2 cellular contexts compared by ENCODE assay signal in the genomic region with DNA sequence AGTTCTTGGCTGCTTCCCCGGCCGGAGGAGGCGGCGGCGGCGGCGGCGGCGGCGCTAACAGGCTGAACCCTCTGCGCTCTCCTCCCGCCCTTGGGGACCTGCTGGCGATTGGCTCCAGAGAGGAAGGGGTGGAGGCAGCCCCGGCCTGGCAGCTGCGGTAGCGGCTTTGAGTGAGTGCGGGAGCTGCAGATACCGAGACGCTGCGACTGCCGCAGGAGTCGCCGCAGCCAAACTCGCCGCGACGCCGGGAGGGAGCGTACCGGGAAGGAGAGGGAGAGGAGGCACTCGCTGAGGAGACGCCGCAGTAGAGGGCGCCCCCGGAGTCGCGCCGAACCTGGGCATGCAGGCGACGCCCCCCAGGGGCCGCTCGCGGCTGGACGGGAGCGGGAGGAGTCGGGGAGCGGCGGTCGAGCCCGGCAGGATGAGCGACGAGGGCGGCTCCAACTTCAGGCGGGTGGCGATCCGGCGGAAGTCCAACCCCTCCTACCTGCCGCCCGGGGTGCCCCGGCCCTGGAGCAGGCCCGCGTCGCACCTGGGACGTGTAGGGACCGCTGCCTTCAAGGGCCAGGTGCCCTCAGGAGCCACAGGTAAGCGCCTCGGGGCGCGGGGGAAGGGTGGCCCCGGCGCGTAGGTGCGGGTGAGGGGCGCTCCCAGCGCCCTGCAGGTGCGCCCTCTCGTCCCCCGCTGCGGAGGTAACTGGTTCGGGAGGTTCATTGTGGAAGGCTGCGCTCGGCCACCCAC.
A peak's percentile ranks its signal among the peaks of the same experiment; 100 is the strongest.
TF ChIP-seq lines count a peak whose summit lies in the region.

A gene (plus strand): TSS at position 186 of the 741 bp plus-strand sequence.

TF ChIP-seq in WTC11, 78 proteins besides CTCF, POLR2A, EP300 and RAD21 (continued from another document and continues in another):
- TF ChIP-seq, protein P1, sequence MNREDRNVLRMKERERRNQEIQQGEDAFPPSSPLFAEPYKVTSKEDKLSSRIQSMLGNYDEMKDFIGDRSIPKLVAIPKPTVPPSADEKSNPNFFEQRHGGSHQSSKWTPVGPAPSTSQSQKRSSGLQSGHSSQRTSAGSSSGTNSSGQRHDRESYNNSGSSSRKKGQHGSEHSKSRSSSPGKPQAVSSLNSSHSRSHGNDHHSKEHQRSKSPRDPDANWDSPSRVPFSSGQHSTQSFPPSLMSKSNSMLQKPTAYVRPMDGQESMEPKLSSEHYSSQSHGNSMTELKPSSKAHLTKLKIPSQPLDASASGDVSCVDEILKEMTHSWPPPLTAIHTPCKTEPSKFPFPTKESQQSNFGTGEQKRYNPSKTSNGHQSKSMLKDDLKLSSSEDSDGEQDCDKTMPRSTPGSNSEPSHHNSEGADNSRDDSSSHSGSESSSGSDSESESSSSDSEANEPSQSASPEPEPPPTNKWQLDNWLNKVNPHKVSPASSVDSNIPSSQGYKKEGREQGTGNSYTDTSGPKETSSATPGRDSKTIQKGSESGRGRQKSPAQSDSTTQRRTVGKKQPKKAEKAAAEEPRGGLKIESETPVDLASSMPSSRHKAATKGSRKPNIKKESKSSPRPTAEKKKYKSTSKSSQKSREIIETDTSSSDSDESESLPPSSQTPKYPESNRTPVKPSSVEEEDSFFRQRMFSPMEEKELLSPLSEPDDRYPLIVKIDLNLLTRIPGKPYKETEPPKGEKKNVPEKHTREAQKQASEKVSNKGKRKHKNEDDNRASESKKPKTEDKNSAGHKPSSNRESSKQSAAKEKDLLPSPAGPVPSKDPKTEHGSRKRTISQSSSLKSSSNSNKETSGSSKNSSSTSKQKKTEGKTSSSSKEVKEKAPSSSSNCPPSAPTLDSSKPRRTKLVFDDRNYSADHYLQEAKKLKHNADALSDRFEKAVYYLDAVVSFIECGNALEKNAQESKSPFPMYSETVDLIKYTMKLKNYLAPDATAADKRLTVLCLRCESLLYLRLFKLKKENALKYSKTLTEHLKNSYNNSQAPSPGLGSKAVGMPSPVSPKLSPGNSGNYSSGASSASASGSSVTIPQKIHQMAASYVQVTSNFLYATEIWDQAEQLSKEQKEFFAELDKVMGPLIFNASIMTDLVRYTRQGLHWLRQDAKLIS (CRISPR knock-in tag; IDR thresholded peaks at IDR 0.05; ENCODE audit: borderline replicate concordance), result no peak
- TF ChIP-seq, protein P2, sequence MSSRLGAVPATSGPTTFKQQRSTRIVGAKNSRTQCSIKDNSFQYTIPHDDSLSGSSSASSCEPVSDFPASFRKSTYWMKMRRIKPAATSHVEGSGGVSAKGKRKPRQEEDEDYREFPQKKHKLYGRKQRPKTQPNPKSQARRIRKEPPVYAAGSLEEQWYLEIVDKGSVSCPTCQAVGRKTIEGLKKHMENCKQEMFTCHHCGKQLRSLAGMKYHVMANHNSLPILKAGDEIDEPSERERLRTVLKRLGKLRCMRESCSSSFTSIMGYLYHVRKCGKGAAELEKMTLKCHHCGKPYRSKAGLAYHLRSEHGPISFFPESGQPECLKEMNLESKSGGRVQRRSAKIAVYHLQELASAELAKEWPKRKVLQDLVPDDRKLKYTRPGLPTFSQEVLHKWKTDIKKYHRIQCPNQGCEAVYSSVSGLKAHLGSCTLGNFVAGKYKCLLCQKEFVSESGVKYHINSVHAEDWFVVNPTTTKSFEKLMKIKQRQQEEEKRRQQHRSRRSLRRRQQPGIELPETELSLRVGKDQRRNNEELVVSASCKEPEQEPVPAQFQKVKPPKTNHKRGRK (CRISPR knock-in tag; IDR thresholded peaks at IDR 0.05; ENCODE audit: borderline replicate concordance), result no peak
- TF ChIP-seq GTF2I (CRISPR knock-in tag; conservative IDR thresholded peaks at IDR 0.05) (no peak), RORB (CRISPR knock-in tag; IDR thresholded peaks at IDR 0.05) (no peak), TP53 (CRISPR knock-in tag; IDR thresholded peaks at IDR 0.05) (no peak), ZNF219 (CRISPR knock-in tag; IDR thresholded peaks at IDR 0.05; ENCODE audit: borderline replicate concordance) (peak; percentile 78; the same call in 1 of the 2 replicates)
- TF ChIP-seq, protein P3, sequence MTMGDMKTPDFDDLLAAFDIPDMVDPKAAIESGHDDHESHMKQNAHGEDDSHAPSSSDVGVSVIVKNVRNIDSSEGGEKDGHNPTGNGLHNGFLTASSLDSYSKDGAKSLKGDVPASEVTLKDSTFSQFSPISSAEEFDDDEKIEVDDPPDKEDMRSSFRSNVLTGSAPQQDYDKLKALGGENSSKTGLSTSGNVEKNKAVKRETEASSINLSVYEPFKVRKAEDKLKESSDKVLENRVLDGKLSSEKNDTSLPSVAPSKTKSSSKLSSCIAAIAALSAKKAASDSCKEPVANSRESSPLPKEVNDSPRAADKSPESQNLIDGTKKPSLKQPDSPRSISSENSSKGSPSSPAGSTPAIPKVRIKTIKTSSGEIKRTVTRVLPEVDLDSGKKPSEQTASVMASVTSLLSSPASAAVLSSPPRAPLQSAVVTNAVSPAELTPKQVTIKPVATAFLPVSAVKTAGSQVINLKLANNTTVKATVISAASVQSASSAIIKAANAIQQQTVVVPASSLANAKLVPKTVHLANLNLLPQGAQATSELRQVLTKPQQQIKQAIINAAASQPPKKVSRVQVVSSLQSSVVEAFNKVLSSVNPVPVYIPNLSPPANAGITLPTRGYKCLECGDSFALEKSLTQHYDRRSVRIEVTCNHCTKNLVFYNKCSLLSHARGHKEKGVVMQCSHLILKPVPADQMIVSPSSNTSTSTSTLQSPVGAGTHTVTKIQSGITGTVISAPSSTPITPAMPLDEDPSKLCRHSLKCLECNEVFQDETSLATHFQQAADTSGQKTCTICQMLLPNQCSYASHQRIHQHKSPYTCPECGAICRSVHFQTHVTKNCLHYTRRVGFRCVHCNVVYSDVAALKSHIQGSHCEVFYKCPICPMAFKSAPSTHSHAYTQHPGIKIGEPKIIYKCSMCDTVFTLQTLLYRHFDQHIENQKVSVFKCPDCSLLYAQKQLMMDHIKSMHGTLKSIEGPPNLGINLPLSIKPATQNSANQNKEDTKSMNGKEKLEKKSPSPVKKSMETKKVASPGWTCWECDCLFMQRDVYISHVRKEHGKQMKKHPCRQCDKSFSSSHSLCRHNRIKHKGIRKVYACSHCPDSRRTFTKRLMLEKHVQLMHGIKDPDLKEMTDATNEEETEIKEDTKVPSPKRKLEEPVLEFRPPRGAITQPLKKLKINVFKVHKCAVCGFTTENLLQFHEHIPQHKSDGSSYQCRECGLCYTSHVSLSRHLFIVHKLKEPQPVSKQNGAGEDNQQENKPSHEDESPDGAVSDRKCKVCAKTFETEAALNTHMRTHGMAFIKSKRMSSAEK (CRISPR knock-in tag; IDR thresholded peaks at IDR 0.05; ENCODE audit: borderline replicate concordance), result no peak
- TF ChIP-seq, protein P4, sequence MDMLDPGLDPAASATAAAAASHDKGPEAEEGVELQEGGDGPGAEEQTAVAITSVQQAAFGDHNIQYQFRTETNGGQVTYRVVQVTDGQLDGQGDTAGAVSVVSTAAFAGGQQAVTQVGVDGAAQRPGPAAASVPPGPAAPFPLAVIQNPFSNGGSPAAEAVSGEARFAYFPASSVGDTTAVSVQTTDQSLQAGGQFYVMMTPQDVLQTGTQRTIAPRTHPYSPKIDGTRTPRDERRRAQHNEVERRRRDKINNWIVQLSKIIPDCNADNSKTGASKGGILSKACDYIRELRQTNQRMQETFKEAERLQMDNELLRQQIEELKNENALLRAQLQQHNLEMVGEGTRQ (CRISPR knock-in tag; IDR thresholded peaks at IDR 0.05), result no peak

TF ChIP-seq in HepG2, 621 proteins besides CTCF, POLR2A, EP300 and RAD21 (continued from another document and continues in another):
- TF ChIP-seq, protein P5, sequence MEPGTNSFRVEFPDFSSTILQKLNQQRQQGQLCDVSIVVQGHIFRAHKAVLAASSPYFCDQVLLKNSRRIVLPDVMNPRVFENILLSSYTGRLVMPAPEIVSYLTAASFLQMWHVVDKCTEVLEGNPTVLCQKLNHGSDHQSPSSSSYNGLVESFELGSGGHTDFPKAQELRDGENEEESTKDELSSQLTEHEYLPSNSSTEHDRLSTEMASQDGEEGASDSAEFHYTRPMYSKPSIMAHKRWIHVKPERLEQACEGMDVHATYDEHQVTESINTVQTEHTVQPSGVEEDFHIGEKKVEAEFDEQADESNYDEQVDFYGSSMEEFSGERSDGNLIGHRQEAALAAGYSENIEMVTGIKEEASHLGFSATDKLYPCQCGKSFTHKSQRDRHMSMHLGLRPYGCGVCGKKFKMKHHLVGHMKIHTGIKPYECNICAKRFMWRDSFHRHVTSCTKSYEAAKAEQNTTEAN (CRISPR knock-in tag; conservative IDR thresholded peaks at IDR 0.05), result 0 out of 2 replicates have a peak, but pooled peaks have one; percentile 25
- TF ChIP-seq ZMYM3 (CRISPR knock-in tag; IDR thresholded peaks at IDR 0.05) (peak; percentile 42; the same call in 1 of the 2 replicates), ZNF878 (CRISPR knock-in tag; IDR thresholded peaks at IDR 0.05) (peak; percentile 79; the same call in 1 of the 2 replicates), SKI (IDR thresholded peaks at IDR 0.05; ENCODE audit: partially characterized antibody) (peak; percentile 56), ZNF235 (CRISPR knock-in tag; IDR thresholded peaks at IDR 0.05; ENCODE audit: borderline replicate concordance) (peak; percentile 70; the same call in 1 of the 2 replicates), KDM3A (CRISPR knock-in tag; IDR thresholded peaks at IDR 0.05; ENCODE audit: low read depth) (peak; percentile 73; the same call in 1 of the 2 replicates), MTF2 (CRISPR knock-in tag; IDR thresholded peaks at IDR 0.05; ENCODE audit: borderline replicate concordance) (peak; percentile 79; the same call in 1 of the 2 replicates)
- TF ChIP-seq, protein P6, sequence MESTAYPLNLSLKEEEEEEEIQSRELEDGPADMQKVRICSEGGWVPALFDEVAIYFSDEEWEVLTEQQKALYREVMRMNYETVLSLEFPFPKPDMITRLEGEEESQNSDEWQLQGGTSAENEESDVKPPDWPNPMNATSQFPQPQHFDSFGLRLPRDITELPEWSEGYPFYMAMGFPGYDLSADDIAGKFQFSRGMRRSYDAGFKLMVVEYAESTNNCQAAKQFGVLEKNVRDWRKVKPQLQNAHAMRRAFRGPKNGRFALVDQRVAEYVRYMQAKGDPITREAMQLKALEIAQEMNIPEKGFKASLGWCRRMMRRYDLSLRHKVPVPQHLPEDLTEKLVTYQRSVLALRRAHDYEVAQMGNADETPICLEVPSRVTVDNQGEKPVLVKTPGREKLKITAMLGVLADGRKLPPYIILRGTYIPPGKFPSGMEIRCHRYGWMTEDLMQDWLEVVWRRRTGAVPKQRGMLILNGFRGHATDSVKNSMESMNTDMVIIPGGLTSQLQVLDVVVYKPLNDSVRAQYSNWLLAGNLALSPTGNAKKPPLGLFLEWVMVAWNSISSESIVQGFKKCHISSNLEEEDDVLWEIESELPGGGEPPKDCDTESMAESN (CRISPR knock-in tag; conservative IDR thresholded peaks at IDR 0.05), result peak; percentile 75
- TF ChIP-seq, protein P7, sequence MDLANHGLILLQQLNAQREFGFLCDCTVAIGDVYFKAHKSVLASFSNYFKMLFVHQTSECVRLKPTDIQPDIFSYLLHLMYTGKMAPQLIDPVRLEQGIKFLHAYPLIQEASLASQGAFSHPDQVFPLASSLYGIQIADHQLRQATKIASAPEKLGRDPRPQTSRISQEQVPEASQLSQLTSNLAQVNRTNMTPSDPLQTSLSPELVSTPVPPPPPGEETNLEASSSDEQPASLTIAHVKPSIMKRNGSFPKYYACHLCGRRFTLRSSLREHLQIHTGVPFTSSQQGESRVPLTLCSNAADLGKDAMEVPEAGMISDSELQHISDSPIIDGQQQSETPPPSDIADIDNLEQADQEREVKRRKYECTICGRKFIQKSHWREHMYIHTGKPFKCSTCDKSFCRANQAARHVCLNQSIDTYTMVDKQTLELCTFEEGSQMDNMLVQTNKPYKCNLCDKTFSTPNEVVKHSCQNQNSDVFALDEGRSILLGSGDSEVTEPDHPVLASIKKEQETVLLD (CRISPR knock-in tag; IDR thresholded peaks at IDR 0.05; ENCODE audit: low read depth), result peak; percentile 32; the same call in 1 of the 2 replicates
- TF ChIP-seq, protein P8, sequence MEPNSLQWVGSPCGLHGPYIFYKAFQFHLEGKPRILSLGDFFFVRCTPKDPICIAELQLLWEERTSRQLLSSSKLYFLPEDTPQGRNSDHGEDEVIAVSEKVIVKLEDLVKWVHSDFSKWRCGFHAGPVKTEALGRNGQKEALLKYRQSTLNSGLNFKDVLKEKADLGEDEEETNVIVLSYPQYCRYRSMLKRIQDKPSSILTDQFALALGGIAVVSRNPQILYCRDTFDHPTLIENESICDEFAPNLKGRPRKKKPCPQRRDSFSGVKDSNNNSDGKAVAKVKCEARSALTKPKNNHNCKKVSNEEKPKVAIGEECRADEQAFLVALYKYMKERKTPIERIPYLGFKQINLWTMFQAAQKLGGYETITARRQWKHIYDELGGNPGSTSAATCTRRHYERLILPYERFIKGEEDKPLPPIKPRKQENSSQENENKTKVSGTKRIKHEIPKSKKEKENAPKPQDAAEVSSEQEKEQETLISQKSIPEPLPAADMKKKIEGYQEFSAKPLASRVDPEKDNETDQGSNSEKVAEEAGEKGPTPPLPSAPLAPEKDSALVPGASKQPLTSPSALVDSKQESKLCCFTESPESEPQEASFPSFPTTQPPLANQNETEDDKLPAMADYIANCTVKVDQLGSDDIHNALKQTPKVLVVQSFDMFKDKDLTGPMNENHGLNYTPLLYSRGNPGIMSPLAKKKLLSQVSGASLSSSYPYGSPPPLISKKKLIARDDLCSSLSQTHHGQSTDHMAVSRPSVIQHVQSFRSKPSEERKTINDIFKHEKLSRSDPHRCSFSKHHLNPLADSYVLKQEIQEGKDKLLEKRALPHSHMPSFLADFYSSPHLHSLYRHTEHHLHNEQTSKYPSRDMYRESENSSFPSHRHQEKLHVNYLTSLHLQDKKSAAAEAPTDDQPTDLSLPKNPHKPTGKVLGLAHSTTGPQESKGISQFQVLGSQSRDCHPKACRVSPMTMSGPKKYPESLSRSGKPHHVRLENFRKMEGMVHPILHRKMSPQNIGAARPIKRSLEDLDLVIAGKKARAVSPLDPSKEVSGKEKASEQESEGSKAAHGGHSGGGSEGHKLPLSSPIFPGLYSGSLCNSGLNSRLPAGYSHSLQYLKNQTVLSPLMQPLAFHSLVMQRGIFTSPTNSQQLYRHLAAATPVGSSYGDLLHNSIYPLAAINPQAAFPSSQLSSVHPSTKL (CRISPR knock-in tag; IDR thresholded peaks at IDR 0.05), result peak; percentile 68
- TF ChIP-seq, protein P9, sequence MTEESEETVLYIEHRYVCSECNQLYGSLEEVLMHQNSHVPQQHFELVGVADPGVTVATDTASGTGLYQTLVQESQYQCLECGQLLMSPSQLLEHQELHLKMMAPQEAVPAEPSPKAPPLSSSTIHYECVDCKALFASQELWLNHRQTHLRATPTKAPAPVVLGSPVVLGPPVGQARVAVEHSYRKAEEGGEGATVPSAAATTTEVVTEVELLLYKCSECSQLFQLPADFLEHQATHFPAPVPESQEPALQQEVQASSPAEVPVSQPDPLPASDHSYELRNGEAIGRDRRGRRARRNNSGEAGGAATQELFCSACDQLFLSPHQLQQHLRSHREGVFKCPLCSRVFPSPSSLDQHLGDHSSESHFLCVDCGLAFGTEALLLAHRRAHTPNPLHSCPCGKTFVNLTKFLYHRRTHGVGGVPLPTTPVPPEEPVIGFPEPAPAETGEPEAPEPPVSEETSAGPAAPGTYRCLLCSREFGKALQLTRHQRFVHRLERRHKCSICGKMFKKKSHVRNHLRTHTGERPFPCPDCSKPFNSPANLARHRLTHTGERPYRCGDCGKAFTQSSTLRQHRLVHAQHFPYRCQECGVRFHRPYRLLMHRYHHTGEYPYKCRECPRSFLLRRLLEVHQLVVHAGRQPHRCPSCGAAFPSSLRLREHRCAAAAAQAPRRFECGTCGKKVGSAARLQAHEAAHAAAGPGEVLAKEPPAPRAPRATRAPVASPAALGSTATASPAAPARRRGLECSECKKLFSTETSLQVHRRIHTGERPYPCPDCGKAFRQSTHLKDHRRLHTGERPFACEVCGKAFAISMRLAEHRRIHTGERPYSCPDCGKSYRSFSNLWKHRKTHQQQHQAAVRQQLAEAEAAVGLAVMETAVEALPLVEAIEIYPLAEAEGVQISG (CRISPR knock-in tag; IDR thresholded peaks at IDR 0.05), result peak; percentile 85
- TF ChIP-seq, protein P10, sequence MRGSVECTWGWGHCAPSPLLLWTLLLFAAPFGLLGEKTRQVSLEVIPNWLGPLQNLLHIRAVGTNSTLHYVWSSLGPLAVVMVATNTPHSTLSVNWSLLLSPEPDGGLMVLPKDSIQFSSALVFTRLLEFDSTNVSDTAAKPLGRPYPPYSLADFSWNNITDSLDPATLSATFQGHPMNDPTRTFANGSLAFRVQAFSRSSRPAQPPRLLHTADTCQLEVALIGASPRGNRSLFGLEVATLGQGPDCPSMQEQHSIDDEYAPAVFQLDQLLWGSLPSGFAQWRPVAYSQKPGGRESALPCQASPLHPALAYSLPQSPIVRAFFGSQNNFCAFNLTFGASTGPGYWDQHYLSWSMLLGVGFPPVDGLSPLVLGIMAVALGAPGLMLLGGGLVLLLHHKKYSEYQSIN (CRISPR knock-in tag; IDR thresholded peaks at IDR 0.05; ENCODE audit: borderline replicate concordance), result no peak
